Comparison of ENCODE assay signal across 8 cellular contexts in the genomic region with DNA sequence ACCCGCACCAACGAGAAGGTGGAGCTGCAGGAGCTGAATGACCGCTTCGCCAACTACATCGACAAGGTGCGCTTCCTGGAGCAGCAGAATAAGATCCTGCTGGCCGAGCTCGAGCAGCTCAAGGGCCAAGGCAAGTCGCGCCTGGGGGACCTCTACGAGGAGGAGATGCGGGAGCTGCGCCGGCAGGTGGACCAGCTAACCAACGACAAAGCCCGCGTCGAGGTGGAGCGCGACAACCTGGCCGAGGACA. TPM values are rescaled to one million over a fixed set of nuclear protein-coding genes. Genes with fewer than 3 reads are reported as not detected.
DNase-seq lines count a peak whose midpoint lies in the region; ATAC-seq and TF ChIP-seq lines count a peak whose summit lies in the region.

No MANE protein-coding gene starts in this region.

- H3K36me3 Mint-ChIP-seq in CD4-positive, alpha-beta memory T cell: peaks cover 27 to 73% of the 10 kb centered on the region in 2 donors

- peak overlapping the region; percentile 98 for H3K27ac ChIP-seq in CD4-positive, alpha-beta memory T cell (ENCODE audit: low read depth, low read length)
- H3K27ac ChIP-seq in HEK293 (ENCODE audit: extremely low read depth, low read depth, low read length) (peak overlapping the region; percentile 97), adipose tissue (ENCODE audit: low read depth, low read length) (peak overlapping the region; percentile 98), lung (ENCODE audit: low read depth in 1 of 2, low read length in 1 of 2) (peak overlapping the region; percentile 86 to 99), upper lobe of right lung (peak overlapping the region; percentile 98)

- no peaks in the 10 kb centered on the region for H3K27me3 Mint-ChIP-seq in CD4-positive, alpha-beta memory T cell

- peak overlapping the region; percentile 88 to 99 (median 98) for H3K4me3 Mint-ChIP-seq in CD4-positive, alpha-beta memory T cell

- no peaks in the 10 kb centered on the region for H3K9me3 ChIP-seq in CD4-positive, alpha-beta memory T cell (ENCODE audit: control insufficient read depth in 1 of 2, low read length in 2 of 2)
- H3K9me3 ChIP-seq in HEK293 (ENCODE audit: control insufficient read depth, insufficient read depth, low read depth, low read length): no peaks in the 10 kb centered on the region
- H3K9me3 ChIP-seq in lung (ENCODE audit: control insufficient read depth in 2 of 2, insufficient read depth in 1 of 2, low read length in 1 of 2): peaks cover 0 to 4% of the 10 kb centered on the region in 2 donors
- no peaks in the 10 kb centered on the region for H3K9me3 ChIP-seq in upper lobe of right lung

- no peak for TF ChIP-seq CTCF in HEK293 (tag by site-specific recombination; IDR thresholded peaks at IDR 0.05)
- no peak for TF ChIP-seq CTCF in lung (IDR thresholded peaks at IDR 0.05; ENCODE audit: control extremely low read depth, extremely low read depth)
- TF ChIP-seq CTCF in upper lobe of right lung (IDR thresholded peaks at IDR 0.05): no peak

- peaks cover 60% of the 10 kb centered on the region for H3K4me1 ChIP-seq in CD4-positive, alpha-beta memory T cell (ENCODE audit: insufficient read depth, low read length)
- peaks cover 11% of the 10 kb centered on the region for H3K4me1 ChIP-seq in HEK293 (ENCODE audit: control insufficient read depth, insufficient read depth, low read length)
- H3K4me1 ChIP-seq in lung (ENCODE audit: control insufficient read depth in 2 of 2, insufficient read depth in 2 of 2, low read length in 2 of 2): peaks cover 0 to 10% of the 10 kb centered on the region in 2 donors
- H3K4me1 ChIP-seq in upper lobe of right lung: peaks cover 38% of the 10 kb centered on the region

- intact Hi-C loops in CD4-positive, alpha-beta memory T cell (cut with micrococcal nuclease): loop anchor here (2.0 kb wide), 2 partner anchors 199 to 793 kb away; partner anchors contain the start of gene PTER
- intact Hi-C loops in upper lobe of right lung (cut with DNase I): no loop called here

- POLR2A ChIA-PET in CD4-positive, alpha-beta memory T cell (lab: Charles Lee; ENCODE audit: partially characterized antibody): interaction anchor here (0.7 to 15.7 kb wide), 37 partner anchors 9 to 792 kb away, joined by 3 to 483 read pairs (median 6); partner anchors contain the start of genes RSU1, ST8SIA6, STAM and TRDMT1
- POLR2A ChIA-PET in HEK293 (lab: Yijun Ruan, JAX): interaction anchor here (0.7 to 4.2 kb wide), 36 partner anchors 9 to 412 kb away, joined by 3 to 78 read pairs (median 4); partner anchors contain the start of genes RSU1 and TRDMT1

- peaks cover 33 to 94% (median 58%) of the 10 kb centered on the region in 4 donors for H3K4me1 Mint-ChIP-seq in CD4-positive, alpha-beta memory T cell

- no peak for DNase-seq in CD4-positive, alpha-beta memory T cell
- DNase-seq in lung (ENCODE audit: low spot score): no peak
- no peak for DNase-seq in upper lobe of right lung
- no peak for DNase-seq in activated CD4-positive, CD25-positive, alpha-beta regulatory T cell treated with anti-CD3 and anti-CD28 coated beads, Interleukin-2, amount 50 U/mL, for 72 hours

- peak overlapping the region; percentile 85 to 91 for H3K4me3 ChIP-seq in CD4-positive, alpha-beta memory T cell (ENCODE audit: low read length in 2 of 2)
- H3K4me3 ChIP-seq in HEK293 (ENCODE audit: low read depth, low read length) (peak overlapping the region; percentile 99), lung (peak overlapping the region; percentile 99), upper lobe of right lung (peak overlapping the region; percentile 90)

- H3K9me3 Mint-ChIP-seq in CD4-positive, alpha-beta memory T cell: peaks cover 0 to 10% (median 0%) of the 10 kb centered on the region in 8 donors

- no peaks in the 10 kb centered on the region for H3K27me3 ChIP-seq in CD4-positive, alpha-beta memory T cell (ENCODE audit: insufficient read depth, low read length)
- H3K27me3 ChIP-seq in lung (ENCODE audit: control insufficient read depth, insufficient read depth): no peaks in the 10 kb centered on the region
- H3K27me3 ChIP-seq in upper lobe of right lung: no peaks in the 10 kb centered on the region

- CTCF ChIA-PET in CD4-positive, alpha-beta memory T cell (lab: Charles Lee; ENCODE audit: partially characterized antibody): interaction anchor here (0.8 to 7.9 kb wide), 17 partner anchors 8 to 412 kb away, joined by 3 to 60 read pairs (median 6); partner anchors contain the start of genes RSU1 and TRDMT1
- CTCF ChIA-PET in HEK293 (lab: Yijun Ruan, JAX): interaction anchor here (0.6 to 1.6 kb wide), 7 partner anchors 14 to 257 kb away, joined by 3 to 7 read pairs (median 3); no protein-coding TSS in a partner anchor

- H3K36me3 ChIP-seq in CD4-positive, alpha-beta memory T cell (ENCODE audit: insufficient read depth, low read length): peaks cover 36% of the 10 kb centered on the region
- H3K36me3 ChIP-seq in HEK293 (ENCODE audit: control insufficient read depth in 2 of 2, insufficient read depth in 1 of 2, low read length in 2 of 2) (peaks cover 39 to 52% of the 10 kb centered on the region in 2 experiments), lung (ENCODE audit: control insufficient read depth in 2 of 2, insufficient read depth in 2 of 2, low read length in 2 of 2) (peaks cover 3 to 11% of the 10 kb centered on the region in 2 donors), upper lobe of right lung (peaks cover 40% of the 10 kb centered on the region)

- H3K27ac Mint-ChIP-seq in CD4-positive, alpha-beta memory T cell: peak overlapping the region; percentile 96 to 100 (median 99)

- ATAC-seq in lung (ENCODE audit: insufficient read depth, low FRiP score) (no peak), upper lobe of right lung (no peak), HG03442 (IDR thresholded peaks at IDR 0.05; ENCODE audit: unreplicated experiment) (no peak), HG02885 (IDR thresholded peaks at IDR 0.05; ENCODE audit: poor library complexity, unreplicated experiment) (no peak)

- 0 to 1% (median 1%) methylated on average over 21 of the region's 21 CpGs for WGBS in adipose tissue, 3 donors
- WGBS in lung, 2 donors: 0 to 1% methylated on average over 17 to 21 of the region's 21 CpGs

TF ChIP-seq in HEK293, 187 proteins besides CTCF, POLR2A, EP300 and RAD21:
- TF ChIP-seq ATF2 (tag by site-specific recombination; IDR thresholded peaks at IDR 0.05; ENCODE audit: low read depth) (no peak), ZNF555 (tag by site-specific recombination; conservative IDR thresholded peaks at IDR 0.05) (no peak), ZSCAN16 (tag by site-specific recombination; IDR thresholded peaks at IDR 0.05) (no peak), YY2 (tag by site-specific recombination; IDR thresholded peaks at IDR 0.05) (0 out of 2 replicates have a peak, but pooled peaks have one; percentile 33), ZNF292 (tag by site-specific recombination; IDR thresholded peaks at IDR 0.05; ENCODE audit: borderline replicate concordance, low read depth) (no peak), ZFHX2 (tag by site-specific recombination; conservative IDR thresholded peaks at IDR 0.05) (no peak), ZNF433 (tag by site-specific recombination; IDR thresholded peaks at IDR 0.05; ENCODE audit: low read depth) (no peak), ZBTB26 (tag by site-specific recombination; optimal IDR thresholded peaks at IDR 0.05) (peak; percentile 27), ZNF24 (tag by site-specific recombination; IDR thresholded peaks at IDR 0.05) (no peak)
TF ChIP-seq in HEK293: peak in this region for 2.

RNA-seq across cellular contexts. Expression of gene VIM, which starts 1.6 kb away (rescaled TPM):
- total RNA-seq in CD4-positive, alpha-beta memory T cell: 100 to 1,000 TPM; 657 to 677 TPM
- 100 to 1,000 TPM; 309 to 696 TPM for polyA plus RNA-seq in CD4-positive, alpha-beta memory T cell
- polyA plus RNA-seq in adipose tissue: 1,000 to 10,000 TPM in 2 of 3 donors, 100 to 1,000 TPM in 1; 348 to 3,997 (median 2,261) TPM
- 1,000 to 10,000 TPM; 1,296 to 1,640 TPM for total RNA-seq in lung
- 1,000 to 10,000 TPM in 1 of 2 donors, 100 to 1,000 TPM in 1; 800 to 1,426 TPM for polyA plus RNA-seq in lung
- total RNA-seq in upper lobe of right lung: 1,272 TPM

RNA-seq across cellular contexts. Expression of gene TRDMT1, which starts 28.2 kb away (rescaled TPM):
- 10 to 100 TPM; 20.2 to 21.3 TPM for total RNA-seq in CD4-positive, alpha-beta memory T cell
- 1 to 10 TPM; 7.3 to 8.2 TPM for polyA plus RNA-seq in CD4-positive, alpha-beta memory T cell
- polyA plus RNA-seq in adipose tissue (1 to 10 TPM; 1.3 to 2.7 (median 1.6) TPM), lung (1 to 10 TPM; 2.5 to 3.4 TPM)
- total RNA-seq in lung (10 to 100 TPM in 1 of 2 donors, 1 to 10 TPM in 1; 9.7 to 25.9 TPM), upper lobe of right lung (9.2 TPM)
